Comparison of ENCODE assay signal across 15 cellular contexts in the genomic region with DNA sequence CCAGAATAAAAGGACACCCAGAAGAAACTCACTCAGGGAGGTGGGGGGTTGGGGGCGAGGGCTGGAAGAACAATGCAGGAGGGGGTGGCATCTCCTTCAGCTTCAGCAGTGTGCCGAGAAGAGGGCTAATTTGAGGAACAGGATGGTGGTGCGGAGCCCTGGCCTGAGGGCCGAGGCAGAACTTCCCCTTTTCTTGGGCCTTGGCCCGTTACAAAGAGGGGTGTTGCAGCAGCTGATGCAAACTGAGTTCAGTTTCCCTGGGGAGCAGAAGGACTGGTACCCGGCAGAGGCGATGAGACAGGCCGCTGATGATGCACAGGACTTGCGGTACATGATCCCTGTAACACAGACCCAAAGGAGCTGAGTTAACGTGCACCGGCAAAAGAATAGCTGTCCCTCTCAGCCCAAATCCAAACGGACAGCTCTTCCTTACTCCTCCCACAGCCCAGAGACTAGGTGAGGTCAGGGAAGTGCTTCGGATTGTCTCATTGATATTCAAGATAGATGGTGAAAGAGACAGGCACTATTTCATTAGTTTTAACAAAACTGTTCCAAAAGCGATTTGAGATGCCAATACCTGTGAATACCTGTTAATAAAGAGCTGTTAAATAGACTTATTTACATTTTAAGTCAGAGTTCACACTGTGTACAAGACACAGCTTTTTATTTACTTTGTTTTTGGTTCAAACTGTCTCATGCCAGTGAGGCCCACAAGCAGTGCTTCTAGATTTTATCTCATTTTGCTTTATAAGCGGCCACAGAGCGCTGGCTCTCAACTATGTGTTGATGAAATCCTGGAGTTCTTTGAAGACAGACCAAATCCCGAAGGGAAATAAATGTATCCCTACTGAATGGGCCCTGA. TPM values are rescaled to one million over a fixed set of nuclear protein-coding genes. Genes with fewer than 3 reads are reported as not detected.
A peak's percentile ranks its signal among the peaks of the same experiment; 100 is the strongest.
DNase-seq lines count a peak whose midpoint lies in the region; ATAC-seq, FAIRE-seq and TF ChIP-seq lines count a peak whose summit lies in the region.
"Had no signal": no experiment of that assay in that cellular context is flagged by ENCODE, and none has a peak within 500 bp of the region (broad histone marks: within the 10 kb centered on the region; RNA-seq: fewer than 3 reads in every experiment).

No MANE protein-coding gene starts in this region.

- TF ChIP-seq CTCF in NB4 (IDR thresholded peaks at IDR 0.05; ENCODE audit: low read depth, low read length) (no peak), H1 (IDR thresholded peaks at IDR 0.05; ENCODE audit: control extremely low read depth in 1 of 3, insufficient read depth in 1 of 3, low read depth in 1 of 3, low read length in 3 of 3) (no peak), upper lobe of right lung (IDR thresholded peaks at IDR 0.05) (no peak), esophagus squamous epithelium (IDR thresholded peaks at IDR 0.05) (no peak)

- no peaks in the 10 kb centered on the region for H3K79me1 ChIP-seq in H1 (ENCODE audit: low read depth, low read length)

- no peaks in the 10 kb centered on the region for H3K79me2 ChIP-seq in H1 (ENCODE audit: control insufficient read depth in 1 of 2, insufficient read depth in 2 of 2, low read length in 2 of 2)

- H3K18ac ChIP-seq in H1 (ENCODE audit: extremely low read depth, low read length) = no peak overlapping the region

- no peak overlapping the region for H3K27ac ChIP-seq in H1 (ENCODE audit: low read depth, low read length)
- H3K27ac ChIP-seq in upper lobe of right lung = no peak overlapping the region
- H3K27ac ChIP-seq in esophagus squamous epithelium = no peak overlapping the region
- H3K27ac ChIP-seq: pancreas, testis, WERI-Rb-1 had no signal

- no peak overlapping the region for H3K23ac ChIP-seq in H1 (ENCODE audit: insufficient read length)

- H2BK12ac ChIP-seq in H1 (ENCODE audit: low read depth, low read length) = no peak overlapping the region

- CTCF ChIA-PET in H1 (lab: Charles Lee; ENCODE audit: partially characterized antibody) = interaction anchor here (0.6 to 3.5 kb wide), 8 partner anchors 9 to 283 kb away, joined by 3 to 12 read pairs (median 3); no protein-coding TSS in a partner anchor

- H3K36me3 ChIP-seq in H1 (ENCODE audit: control insufficient read depth in 2 of 4, insufficient read depth in 4 of 4, low read length in 3 of 4) (no peaks in the 10 kb centered on the region), upper lobe of right lung (no peaks in the 10 kb centered on the region), esophagus squamous epithelium (no peaks in the 10 kb centered on the region)
- H3K36me3 ChIP-seq: pancreas, WERI-Rb-1 had no signal

- no peak for FAIRE-seq in H1 (lab: Jason Lieb, UNC)
- FAIRE-seq: bronchial epithelial cell, pancreas had no signal

- H2BK15ac ChIP-seq in H1 (ENCODE audit: low read length) = no peak overlapping the region

- H3K23me2 ChIP-seq in H1 (ENCODE audit: low read depth, low read length) = no peaks in the 10 kb centered on the region

- peak; percentile 32 for DNase-seq in left ventricle myocardium superior
- no peak for DNase-seq in Right ventricle myocardium superior
- peak; percentile 87 for DNase-seq in NB4 (ENCODE audit: low read depth)
- DNase-seq in H1 (ENCODE audit: low read depth in 1 of 2, low spot score in 2 of 2) = no peak
- DNase-seq in upper lobe of right lung = no peak
- DNase-seq in esophagus squamous epithelium (lab: John Stamatoyannopoulos, UW) = no peak
- DNase-seq in HK-2 (ENCODE audit: unreplicated experiment) = no peak
- no peak for DNase-seq in kidney tubule cell (ENCODE audit: low spot score)
- DNase-seq: activated naive CD4-positive, alpha-beta T cell treated with Interleukin-2 at 50 U/mL for 16 hours; NCI-H2029 treated with DMSO at 0.1 percent for 48 hours; pancreas; WERI-Rb-1 had no signal

- no peak overlapping the region for H2BK20ac ChIP-seq in H1 (ENCODE audit: low read length)

- H3K9ac ChIP-seq in H1 (replicated peaks in 1 of 4; ENCODE audit: extremely low read depth in 1 of 4, low read depth in 3 of 4, low read length in 3 of 4) = no peak overlapping the region

- no peak for ATAC-seq in left ventricle myocardium superior
- ATAC-seq in Right ventricle myocardium superior (ENCODE audit: poor library complexity) = no peak
- ATAC-seq in upper lobe of right lung = peak; percentile 66

- no peak overlapping the region for H4K91ac ChIP-seq in H1 (replicated peaks; ENCODE audit: insufficient read length, low read length)

- no peak for TF ChIP-seq EP300 in H1 (IDR thresholded peaks at IDR 0.05; ENCODE audit: borderline replicate concordance in 1 of 2, low read depth in 2 of 2, low read length in 2 of 2)

- peak overlapping the region; percentile 61; the same call in 1 of the 2 replicates for H2AFZ ChIP-seq in H1 (ENCODE audit: low read length)

- H2AK5ac ChIP-seq in H1 (ENCODE audit: low read depth, low read length) = no peak overlapping the region

- POLR2A ChIA-PET in H1 (lab: Charles Lee; ENCODE audit: partially characterized antibody) = interaction anchor here (0.5 kb wide), 1 partner anchor 8 kb away, joined by 4 read pairs; no protein-coding TSS in a partner anchor

- no peak overlapping the region for H4K5ac ChIP-seq in H1 (ENCODE audit: insufficient read length, low read depth, low read length)

- H3K56ac ChIP-seq in H1 (replicated peaks; ENCODE audit: insufficient read length, low read depth, low read length) = no peak overlapping the region

- TF ChIP-seq POLR2A in NB4 (IDR thresholded peaks at IDR 0.05; ENCODE audit: extremely low read depth, insufficient read length) (no peak), H1 (IDR thresholded peaks at IDR 0.05; ENCODE audit: control extremely low read depth in 1 of 2, low read depth in 2 of 2, low read length in 2 of 2) (no peak), esophagus squamous epithelium (IDR thresholded peaks at IDR 0.05) (no peak)

- 81% methylated on average over 17 of the region's 17 CpGs; no CpG with 5 or more reads in 1 of the 2 experiments for WGBS in H1 (ENCODE audit: extremely low coverage in 1 of 2, insufficient coverage in 1 of 2, insufficient read length in 1 of 2, insufficient replicate concordance in 2 of 2, low coverage in 1 of 2, low lambda C conversion rate in 2 of 2, missing lambda C conversion rate in 1 of 2), 2 experiments
- 82 to 89% methylated on average over 15 to 16 of the region's 17 CpGs for WGBS in esophagus squamous epithelium, 2 donors

- intact Hi-C loops in left ventricle myocardium superior (cut with micrococcal nuclease) (no loop called here), Right ventricle myocardium superior (cut with DNase I) (no loop called here), upper lobe of right lung (cut with DNase I) (no loop called here), esophagus squamous epithelium (cut with DNase I) (no loop called here)

- H4K20me1 ChIP-seq in H1 (replicated peaks in 1 of 2; ENCODE audit: control insufficient read depth in 1 of 2, insufficient read depth in 2 of 2, low read length in 2 of 2) = no peaks in the 10 kb centered on the region

- peak overlapping the region; percentile 28; the same call in 1 of the 2 replicates for H4K8ac ChIP-seq in H1 (ENCODE audit: extremely low read depth, insufficient read depth, low read length)

- no peak overlapping the region for H3K14ac ChIP-seq in H1 (ENCODE audit: insufficient read length)

- no peak overlapping the region for H3K4ac ChIP-seq in H1 (replicated peaks; ENCODE audit: insufficient read length, low read depth, low read length)

- no peaks in the 10 kb centered on the region for H3K9me3 ChIP-seq in H1 (ENCODE audit: insufficient read depth in 2 of 2, low read depth in 1 of 2, low read length in 1 of 2)
- H3K9me3 ChIP-seq in upper lobe of right lung = no peaks in the 10 kb centered on the region
- H3K9me3 ChIP-seq in esophagus squamous epithelium = no peaks in the 10 kb centered on the region
- H3K9me3 ChIP-seq: pancreas, testis had no signal

- no peaks in the 10 kb centered on the region for H3K27me3 ChIP-seq in H1 (replicated peaks in 1 of 4; ENCODE audit: control insufficient read depth in 3 of 4, extremely low read depth in 1 of 4, insufficient read depth in 3 of 4, low read length in 3 of 4)
- no peaks in the 10 kb centered on the region for H3K27me3 ChIP-seq in upper lobe of right lung
- H3K27me3 ChIP-seq in esophagus squamous epithelium = no peaks in the 10 kb centered on the region
- H3K27me3 ChIP-seq: pancreas, testis had no signal

- H3K4me3 ChIP-seq in NB4 (ENCODE audit: low read depth, low read length) (no peak overlapping the region), H1 (ENCODE audit: extremely low read depth in 1 of 4, insufficient read depth in 2 of 4, low read depth in 3 of 4, low read length in 4 of 4) (no peak overlapping the region), upper lobe of right lung (no peak overlapping the region), esophagus squamous epithelium (no peak overlapping the region)
- H3K4me3 ChIP-seq: pancreas had no signal

- H3K4me2 ChIP-seq in H1 (ENCODE audit: insufficient read depth in 1 of 2, low read depth in 2 of 2, low read length in 2 of 2) = no peak overlapping the region; a peak in 1 of 4 replicates

- no peak overlapping the region for H2BK5ac ChIP-seq in H1 (ENCODE audit: low read depth, low read length)

- no peak for TF ChIP-seq RAD21 in H1 (IDR thresholded peaks at IDR 0.05 in 1 of 2, conservative IDR thresholded peaks at IDR 0.05 in 1 of 2; ENCODE audit: low read depth in 2 of 2, low read length in 2 of 2)

- H2BK120ac ChIP-seq in H1 (replicated peaks; ENCODE audit: low read depth, low read length) = no peak overlapping the region

- H3K4me1 ChIP-seq in H1 (replicated peaks in 1 of 4; ENCODE audit: control insufficient read depth in 3 of 4, insufficient read depth in 4 of 4, low read length in 3 of 4) (peaks cover 0 to 7% (median 3%) of the 10 kb centered on the region in 4 experiments; a peak in 4 of 7 replicates), upper lobe of right lung (no peaks in the 10 kb centered on the region), esophagus squamous epithelium (no peaks in the 10 kb centered on the region)
- H3K4me1 ChIP-seq: pancreas, testis had no signal

TF ChIP-seq in H1, 55 proteins besides CTCF, POLR2A, EP300 and RAD21 (continues in another document):
- TF ChIP-seq ASH2L (IDR thresholded peaks at IDR 0.05; ENCODE audit: low read length) (no peak), SIX5 (IDR thresholded peaks at IDR 0.05; ENCODE audit: low read depth, low read length) (no peak), BACH1 (IDR thresholded peaks at IDR 0.05; ENCODE audit: low read length) (no peak)

RNA-seq across cellular contexts. Expression of a gene that starts 23.8 kb away (rescaled TPM):
- total RNA-seq in left ventricle myocardium superior (not detected), Right ventricle myocardium superior (not detected), upper lobe of right lung (1.2 TPM), esophagus squamous epithelium (1 to 10 TPM in 2 of 4 donors, under 1 TPM in 2; 0.15 to 6.1 (median 1.6) TPM)
- total RNA-seq in H1 (2021; fragmentation: NEBNext Ultra II Directional; extraction: Animal tissue kit (Norgen Biotek cat#: 25700)) = 2.1 and 2.7 TPM in 2 replicates
- polyA plus RNA-seq in H1 (2011; rRNA removed) = 1.9 and 3.4 TPM in 2 replicates
- 3.3 TPM for polyA plus RNA-seq in H1 (2011; cell fraction: cytosol; rRNA removed)
- 2.9 TPM for polyA plus RNA-seq in H1 (2011; cell fraction: nucleus; rRNA removed)
- 1.8 to 2.5 TPM (median 2.2 TPM) in 4 replicates for polyA plus RNA-seq in H1 (2012, experiment 1 of 2)
- polyA plus RNA-seq in H1 (2012, experiment 2 of 2) = 2.8 TPM
- 2.3 TPM for polyA plus RNA-seq in H1 (2013, experiment 1 of 2)
- polyA plus RNA-seq in H1 (2013, experiment 2 of 2) = 2.2 TPM
- polyA minus RNA-seq in H1 (2011; rRNA and poly(A)+ RNA removed) = 2.1 and 2.8 TPM in 2 replicates
- 2.1 TPM for polyA minus RNA-seq in H1 (2011; cell fraction: cytosol; rRNA and poly(A)+ RNA removed)
- 0.50 TPM for polyA minus RNA-seq in H1 (2011; cell fraction: nucleus; rRNA and poly(A)+ RNA removed)
- total RNA-seq: LHCN-M2 had no signal

Comparison
In these comparisons a context has a peak if more than half of its experiments do, and no peak if none do; other contexts are left out.
1. DNase-seq: peak in left ventricle myocardium superior (single experiment) and NB4 (single experiment); none in Right ventricle myocardium superior (single experiment), H1 (0 of 2), upper lobe of right lung (single experiment), esophagus squamous epithelium (single experiment), HK-2 (single experiment) and kidney tubule cell (single experiment).